Comparison of ENCODE assay signal across 6 cellular contexts in the genomic region with DNA sequence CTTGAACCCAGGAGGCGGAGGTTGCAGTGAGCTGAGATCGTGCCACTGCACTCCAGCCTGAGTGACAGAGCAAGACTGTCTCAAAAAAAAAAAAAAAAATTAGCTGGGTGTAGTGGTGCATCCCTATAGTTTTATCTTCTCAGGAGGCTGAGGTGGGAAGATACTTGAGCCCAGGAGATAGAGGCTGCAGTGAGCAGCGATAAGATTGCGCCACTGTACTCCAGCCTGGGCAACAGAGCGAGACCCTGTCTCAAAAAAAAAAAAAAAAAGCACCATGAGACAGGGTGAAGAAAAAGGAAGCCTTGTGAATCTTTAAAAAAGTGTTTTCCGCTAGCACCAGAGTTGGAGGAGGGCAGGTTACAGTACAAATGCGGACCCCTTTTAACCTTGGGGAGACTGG. TPM values are rescaled to one million over a fixed set of nuclear protein-coding genes. Genes with fewer than 3 reads are reported as not detected.
"Had no signal": no experiment of that assay in that cellular context is flagged by ENCODE, and none has a peak within 500 bp of the region (broad histone marks: within the 10 kb centered on the region; RNA-seq: fewer than 3 reads in every experiment).

No MANE protein-coding gene starts in this region.

RNA-seq across cellular contexts. Expression of gene TDRD12, which starts 3.4 kb away (rescaled TPM):
- total RNA-seq: OCI-LY7, PC-3, Right ventricle myocardium inferior, Right ventricle myocardium superior, RPMI7951, SK-MEL-5 had no signal
